1 cellular context compared by ENCODE assay signal in genomic region chr5:154460172-154460571, GRCh38.
TF ChIP-seq lines count a peak whose summit lies in the region.

No MANE protein-coding gene starts in this region.

TF ChIP-seq in HepG2, 621 proteins besides CTCF, POLR2A, EP300 and RAD21:
- TF ChIP-seq RBAK (CRISPR knock-in tag; IDR thresholded peaks at IDR 0.05) (no peak), ZNF17 (CRISPR knock-in tag; IDR thresholded peaks at IDR 0.05) (no peak), MAFG (CRISPR knock-in tag; IDR thresholded peaks at IDR 0.05) (no peak), ZNF672 (CRISPR knock-in tag; IDR thresholded peaks at IDR 0.05) (no peak), ZNF841 (CRISPR knock-in tag; IDR thresholded peaks at IDR 0.05; ENCODE audit: borderline replicate concordance) (no peak), ZNF639 (CRISPR knock-in tag; conservative IDR thresholded peaks at IDR 0.05) (no peak), REL (CRISPR knock-in tag; conservative IDR thresholded peaks at IDR 0.05) (no peak), ZNF570 (CRISPR knock-in tag; IDR thresholded peaks at IDR 0.05; ENCODE audit: borderline replicate concordance) (no peak), ZNF143 (CRISPR knock-in tag; IDR thresholded peaks at IDR 0.05) (no peak), NFKB2 (CRISPR knock-in tag; IDR thresholded peaks at IDR 0.05; ENCODE audit: borderline replicate concordance) (no peak)
TF ChIP-seq in HepG2: peak in this region for 0.
